19 cellular contexts compared by ENCODE assay signal in genomic region chr7:139827042-139827441, GRCh38. TPM values are rescaled to one million over a fixed set of nuclear protein-coding genes. Genes with fewer than 3 reads are reported as not detected.
DNase-seq lines count a peak whose midpoint lies in the region; ATAC-seq and TF ChIP-seq lines count a peak whose summit lies in the region.
"Had no signal": no experiment of that assay in that cellular context is flagged by ENCODE, and none has a peak within 500 bp of the region (broad histone marks: within the 10 kb centered on the region; RNA-seq: fewer than 3 reads in every experiment).

No MANE protein-coding gene starts in this region.

- H3K4me1 Mint-ChIP-seq in activated CD4-positive, alpha-beta memory T cell treated with anti-CD3 and anti-CD28 coated beads for 36 hours (ENCODE audit: low read depth): peaks cover 28% of the 10 kb centered on the region
- H3K4me1 Mint-ChIP-seq in activated CD4-positive, alpha-beta memory T cell treated with anti-CD3 and anti-CD28 coated beads, Interleukin-2, amount 10 ng/mL, durations not matched to agents 7 days and 5 days: peaks cover 28% of the 10 kb centered on the region
- H3K4me1 Mint-ChIP-seq in activated T-helper 17 cell treated with anti-CD3 and anti-CD28 coated beads, Interleukin-2, amount 50 U/mL, for 72 hours: peaks cover 14% of the 10 kb centered on the region
- H3K4me1 Mint-ChIP-seq in activated naive CD4-positive, alpha-beta T cell treated with anti-CD3 and anti-CD28 coated beads, Interleukin-2, amount 10 ng/mL, durations not matched to agents 7 days and 5 days: peaks cover 29% of the 10 kb centered on the region
- H3K4me1 Mint-ChIP-seq in nephron progenitor cell: peaks cover 31% of the 10 kb centered on the region

- H3K27me3 ChIP-seq in psoas muscle (ENCODE audit: insufficient read depth in 3 of 3, low read length in 2 of 3): no peaks in the 10 kb centered on the region
- H3K27me3 ChIP-seq in thyroid gland: no peaks in the 10 kb centered on the region
- H3K27me3 ChIP-seq: BLaER1, left lung, right lobe of liver had no signal

- H3K4me3 Mint-ChIP-seq in activated CD4-positive, alpha-beta memory T cell treated with anti-CD3 and anti-CD28 coated beads for 36 hours: no peak overlapping the region
- H3K4me3 Mint-ChIP-seq in activated CD4-positive, alpha-beta memory T cell treated with anti-CD3 and anti-CD28 coated beads, Interleukin-2, amount 10 ng/mL, durations not matched to agents 7 days and 5 days: no peak overlapping the region
- peak overlapping the region; percentile 83 for H3K4me3 Mint-ChIP-seq in activated T-helper 17 cell treated with anti-CD3 and anti-CD28 coated beads, Interleukin-2, amount 50 U/mL, for 72 hours
- no peak overlapping the region for H3K4me3 Mint-ChIP-seq in activated naive CD4-positive, alpha-beta T cell treated with anti-CD3 and anti-CD28 coated beads, Interleukin-2, amount 10 ng/mL, durations not matched to agents 7 days and 5 days
- no peak overlapping the region for H3K4me3 Mint-ChIP-seq in nephron progenitor cell
- H3K4me3 Mint-ChIP-seq: activated naive CD8-positive, alpha-beta T cell treated with anti-CD3 and anti-CD28 coated beads, Interleukin-2, amount 50 U/mL, for 24 hours; naive thymus-derived CD4-positive, alpha-beta T cell had no signal

- intact Hi-C loops in activated CD4-positive, alpha-beta memory T cell treated with anti-CD3 and anti-CD28 coated beads for 36 hours (cut with micrococcal nuclease): loop anchor here (1.0 to 5.0 kb wide), 3 partner anchors 50 to 181 kb away; no protein-coding TSS in a partner anchor
- intact Hi-C loops in psoas muscle (cut with DNase I): no loop called here
- intact Hi-C loops in thyroid gland (cut with DNase I): no loop called here

- no peak for ATAC-seq in activated T-helper 17 cell treated with anti-CD3 and anti-CD28 coated beads, Interleukin-2, amount 50 U/mL, for 72 hours (replicated peaks)
- peak in 1 of 4 donors; percentile 55 for ATAC-seq in psoas muscle
- ATAC-seq: activated naive CD8-positive, alpha-beta T cell treated with anti-CD3 and anti-CD28 coated beads, Interleukin-2, amount 50 U/mL, for 24 hours; heart right ventricle; left lung; naive thymus-derived CD4-positive, alpha-beta T cell had no signal

- TF ChIP-seq CTCF in psoas muscle (IDR thresholded peaks at IDR 0.05) (peak; percentile 23), thyroid gland (IDR thresholded peaks at IDR 0.05) (no peak), nephron progenitor cell (IDR thresholded peaks at IDR 0.05) (no peak)

- POLR2A ChIA-PET in activated CD4-positive, alpha-beta memory T cell treated with anti-CD3 and anti-CD28 coated beads for 36 hours (lab: Charles Lee): interaction anchor here (0.6 kb wide), 1 partner anchor 471 kb away, joined by 4 read pairs; no protein-coding TSS in a partner anchor
- POLR2A ChIA-PET in activated CD4-positive, alpha-beta memory T cell treated with anti-CD3 and anti-CD28 coated beads, Interleukin-2, amount 10 ng/mL, durations not matched to agents 7 days and 5 days (lab: Charles Lee): interaction anchor here (0.7 kb wide), 1 partner anchor 50 kb away, joined by 3 read pairs; the partner anchor contains the start of gene HIPK2

- TF ChIP-seq EP300 in Ishikawa (IDR thresholded peaks at IDR 0.05; ENCODE audit: borderline replicate concordance): no peak

- peaks cover 4% of the 10 kb centered on the region for H3K27me3 Mint-ChIP-seq in activated CD4-positive, alpha-beta memory T cell treated with anti-CD3 and anti-CD28 coated beads for 36 hours
- H3K27me3 Mint-ChIP-seq in activated CD4-positive, alpha-beta memory T cell treated with anti-CD3 and anti-CD28 coated beads, Interleukin-2, amount 10 ng/mL, durations not matched to agents 7 days and 5 days: peaks cover 16% of the 10 kb centered on the region
- H3K27me3 Mint-ChIP-seq in activated T-helper 17 cell treated with anti-CD3 and anti-CD28 coated beads, Interleukin-2, amount 50 U/mL, for 72 hours: no peaks in the 10 kb centered on the region
- H3K27me3 Mint-ChIP-seq in activated naive CD4-positive, alpha-beta T cell treated with anti-CD3 and anti-CD28 coated beads, Interleukin-2, amount 10 ng/mL, durations not matched to agents 7 days and 5 days: peaks cover 9% of the 10 kb centered on the region
- peaks cover 19% of the 10 kb centered on the region for H3K27me3 Mint-ChIP-seq in nephron progenitor cell (ENCODE audit: low read depth, poor library complexity)

- H3K27ac ChIP-seq in psoas muscle: no peak overlapping the region
- H3K27ac ChIP-seq in thyroid gland: no peak overlapping the region
- H3K27ac ChIP-seq: BLaER1, epithelial cell of prostate, heart right ventricle, left lung, right lobe of liver, SJSA1 had no signal

- peak; percentile 30; the same call in 1 of the 2 replicates for TF ChIP-seq RAD21 in Ishikawa (IDR thresholded peaks at IDR 0.05; ENCODE audit: low read depth)

- H3K36me3 ChIP-seq in psoas muscle (ENCODE audit: insufficient read depth in 1 of 2, low read depth in 1 of 2): no peaks in the 10 kb centered on the region
- H3K36me3 ChIP-seq in thyroid gland: no peaks in the 10 kb centered on the region
- H3K36me3 ChIP-seq: BLaER1, heart right ventricle, left lung, right lobe of liver, SJSA1 had no signal

- no peaks in the 10 kb centered on the region for H3K9me3 Mint-ChIP-seq in activated CD4-positive, alpha-beta memory T cell treated with anti-CD3 and anti-CD28 coated beads for 36 hours
- peaks cover 3% of the 10 kb centered on the region for H3K9me3 Mint-ChIP-seq in activated CD4-positive, alpha-beta memory T cell treated with anti-CD3 and anti-CD28 coated beads, Interleukin-2, amount 10 ng/mL, durations not matched to agents 7 days and 5 days
- no peaks in the 10 kb centered on the region for H3K9me3 Mint-ChIP-seq in activated T-helper 17 cell treated with anti-CD3 and anti-CD28 coated beads, Interleukin-2, amount 50 U/mL, for 72 hours
- peaks cover 2% of the 10 kb centered on the region for H3K9me3 Mint-ChIP-seq in activated naive CD4-positive, alpha-beta T cell treated with anti-CD3 and anti-CD28 coated beads, Interleukin-2, amount 10 ng/mL, durations not matched to agents 7 days and 5 days
- peaks cover 25% of the 10 kb centered on the region for H3K9me3 Mint-ChIP-seq in nephron progenitor cell
- H3K9me3 Mint-ChIP-seq: activated naive CD8-positive, alpha-beta T cell treated with anti-CD3 and anti-CD28 coated beads, Interleukin-2, amount 50 U/mL, for 24 hours had no signal

- CTCF ChIA-PET in activated CD4-positive, alpha-beta memory T cell treated with anti-CD3 and anti-CD28 coated beads for 36 hours (lab: Charles Lee): interaction anchor here (2.8 kb wide), 1 partner anchor 181 kb away, joined by 19 read pairs; no protein-coding TSS in a partner anchor
- CTCF ChIA-PET in activated CD4-positive, alpha-beta memory T cell treated with anti-CD3 and anti-CD28 coated beads, Interleukin-2, amount 10 ng/mL, durations not matched to agents 7 days and 5 days (lab: Charles Lee): interaction anchor here (1.9 kb wide), 1 partner anchor 208 kb away, joined by 7 read pairs; no protein-coding TSS in a partner anchor
- CTCF ChIA-PET in activated naive CD4-positive, alpha-beta T cell treated with anti-CD3 and anti-CD28 coated beads, Interleukin-2, amount 10 ng/mL, durations not matched to agents 7 days and 5 days (lab: Charles Lee): interaction anchor here (1.1 to 1.3 kb wide), 2 partner anchors 180 to 182 kb away, joined by 3 read pairs; no protein-coding TSS in a partner anchor

- no peak for TF ChIP-seq POLR2A in thyroid gland (IDR thresholded peaks at IDR 0.05)

- peak; percentile 18 for DNase-seq in activated CD4-positive, alpha-beta memory T cell treated with anti-CD3 and anti-CD28 coated beads for 36 hours
- DNase-seq in activated CD4-positive, alpha-beta memory T cell treated with anti-CD3 and anti-CD28 coated beads, Interleukin-2, amount 10 ng/mL, durations not matched to agents 7 days and 5 days: no peak
- DNase-seq in psoas muscle (no peak), thyroid gland (no peak), nephron progenitor cell (no peak)
- DNase-seq in activated naive CD4-positive, alpha-beta T cell treated with anti-CD3 and anti-CD28 coated beads, Interleukin-2, amount 10 ng/mL, durations not matched to agents 7 days and 5 days: no peak
- DNase-seq: activated naive CD8-positive, alpha-beta T cell treated with anti-CD3 and anti-CD28 coated beads, Interleukin-2, amount 50 U/mL, for 24 hours; heart right ventricle; left lung; NCI-H1105; right lobe of liver; stimulated activated CD4-positive, alpha-beta T cell treated with anti-CD3 and anti-CD28 coated beads, Interleukin-4, amount 100 ng/mL, for 1 hour; stimulated activated naive CD4-positive, alpha-beta T cell had no signal

- H3K4me3 ChIP-seq in psoas muscle (no peak overlapping the region), thyroid gland (replicated peaks in 1 of 3) (no peak overlapping the region)
- H3K4me3 ChIP-seq: BLaER1, heart right ventricle, left lung, right lobe of liver, SJSA1 had no signal

- H3K4me1 ChIP-seq in psoas muscle: no peaks in the 10 kb centered on the region
- H3K4me1 ChIP-seq in thyroid gland: no peaks in the 10 kb centered on the region
- H3K4me1 ChIP-seq: right lobe of liver had no signal

- H3K36me3 Mint-ChIP-seq in activated CD4-positive, alpha-beta memory T cell treated with anti-CD3 and anti-CD28 coated beads for 36 hours: no peaks in the 10 kb centered on the region
- H3K36me3 Mint-ChIP-seq in activated CD4-positive, alpha-beta memory T cell treated with anti-CD3 and anti-CD28 coated beads, Interleukin-2, amount 10 ng/mL, durations not matched to agents 7 days and 5 days (ENCODE audit: low read depth): peaks cover 13% of the 10 kb centered on the region
- peaks cover 7% of the 10 kb centered on the region for H3K36me3 Mint-ChIP-seq in activated T-helper 17 cell treated with anti-CD3 and anti-CD28 coated beads, Interleukin-2, amount 50 U/mL, for 72 hours (ENCODE audit: low read depth)
- H3K36me3 Mint-ChIP-seq in activated naive CD4-positive, alpha-beta T cell treated with anti-CD3 and anti-CD28 coated beads, Interleukin-2, amount 10 ng/mL, durations not matched to agents 7 days and 5 days: peaks cover 7% of the 10 kb centered on the region
- H3K36me3 Mint-ChIP-seq in nephron progenitor cell (ENCODE audit: low read depth): peaks cover 11% of the 10 kb centered on the region

- H3K9me3 ChIP-seq in psoas muscle (no peaks in the 10 kb centered on the region), thyroid gland (no peaks in the 10 kb centered on the region)
- H3K9me3 ChIP-seq: BLaER1, heart right ventricle, left lung, right lobe of liver, SJSA1 had no signal

- no peak overlapping the region for H3K27ac Mint-ChIP-seq in activated CD4-positive, alpha-beta memory T cell treated with anti-CD3 and anti-CD28 coated beads for 36 hours
- no peak overlapping the region for H3K27ac Mint-ChIP-seq in activated CD4-positive, alpha-beta memory T cell treated with anti-CD3 and anti-CD28 coated beads, Interleukin-2, amount 10 ng/mL, durations not matched to agents 7 days and 5 days
- H3K27ac Mint-ChIP-seq in activated T-helper 17 cell treated with anti-CD3 and anti-CD28 coated beads, Interleukin-2, amount 50 U/mL, for 72 hours: peak overlapping the region; percentile 89
- H3K27ac Mint-ChIP-seq in activated naive CD4-positive, alpha-beta T cell treated with anti-CD3 and anti-CD28 coated beads, Interleukin-2, amount 10 ng/mL, durations not matched to agents 7 days and 5 days: no peak overlapping the region
- no peak overlapping the region for H3K27ac Mint-ChIP-seq in nephron progenitor cell
- H3K27ac Mint-ChIP-seq: activated naive CD8-positive, alpha-beta T cell treated with anti-CD3 and anti-CD28 coated beads, Interleukin-2, amount 50 U/mL, for 24 hours had no signal

RNA-seq across cellular contexts. Expression of gene TBXAS1, which starts 2.0 kb away (rescaled TPM):
- 1 to 10 TPM; 4.8 to 5.3 TPM for total RNA-seq in activated CD4-positive, alpha-beta memory T cell treated with anti-CD3 and anti-CD28 coated beads for 36 hours
- 10 to 100 TPM; 27.4 to 28.7 TPM for total RNA-seq in activated CD4-positive, alpha-beta memory T cell treated with anti-CD3 and anti-CD28 coated beads, Interleukin-2, amount 10 ng/mL, durations not matched to agents 7 days and 5 days
- total RNA-seq in activated T-helper 17 cell treated with anti-CD3 and anti-CD28 coated beads, Interleukin-2, amount 50 U/mL, for 72 hours: 10 to 100 TPM; 17.8 to 22.0 TPM
- total RNA-seq in psoas muscle: 1 to 10 TPM; 2.0 to 2.9 (median 2.7) TPM
- polyA plus RNA-seq in psoas muscle: 1 to 10 TPM in 2 of 3 donors, under 1 TPM in 1; 0.90 to 1.7 (median 1.1) TPM
- 10 to 100 TPM in 2 of 4 donors, 1 to 10 TPM in 2; 5.1 to 13.2 (median 8.7) TPM for total RNA-seq in thyroid gland

RNA-seq across cellular contexts. Expression of gene HIPK2, which starts 49.2 kb away (rescaled TPM):
- total RNA-seq in activated CD4-positive, alpha-beta memory T cell treated with anti-CD3 and anti-CD28 coated beads for 36 hours: 10 to 100 TPM; 18.9 to 19.1 TPM
- total RNA-seq in activated CD4-positive, alpha-beta memory T cell treated with anti-CD3 and anti-CD28 coated beads, Interleukin-2, amount 10 ng/mL, durations not matched to agents 7 days and 5 days: 10 to 100 TPM; 24.0 to 25.2 TPM
- total RNA-seq in activated T-helper 17 cell treated with anti-CD3 and anti-CD28 coated beads, Interleukin-2, amount 50 U/mL, for 72 hours: 10 to 100 TPM; 44.2 to 46.9 TPM
- 100 to 1,000 TPM in 2 of 4 donors, 10 to 100 TPM in 2; 74.7 to 166 (median 99.6) TPM for total RNA-seq in psoas muscle
- polyA plus RNA-seq in psoas muscle: 10 to 100 TPM; 18.1 to 78.5 (median 26.0) TPM
- total RNA-seq in thyroid gland: 10 to 100 TPM; 31.3 to 58.5 (median 41.0) TPM
